Comparison of ENCODE assay signal across 15 cellular contexts in the genomic region with DNA sequence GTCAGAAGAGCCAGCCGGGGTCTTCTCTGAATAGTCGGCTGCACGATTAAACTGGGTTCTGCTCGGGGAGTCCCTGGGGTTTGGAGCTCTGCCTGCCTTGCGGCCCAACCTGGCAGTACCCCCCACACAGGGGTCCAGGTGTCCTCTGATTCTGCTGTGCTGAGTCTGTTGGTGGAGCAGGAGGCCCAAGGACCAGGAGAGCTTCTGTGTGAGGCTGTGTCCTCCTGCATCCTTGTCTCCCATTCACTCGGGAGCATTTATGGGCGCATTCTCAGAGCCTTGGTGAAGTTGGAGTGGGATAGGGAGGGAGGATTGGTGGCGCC. TPM values are rescaled to one million over a fixed set of nuclear protein-coding genes. Genes with fewer than 3 reads are reported as not detected.
DNase-seq lines count a peak whose midpoint lies in the region; ATAC-seq, FAIRE-seq and TF ChIP-seq lines count a peak whose summit lies in the region.
"Had no signal": no experiment of that assay in that cellular context is flagged by ENCODE, and none has a peak within 500 bp of the region (broad histone marks: within the 10 kb centered on the region; RNA-seq: fewer than 3 reads in every experiment).

No MANE protein-coding gene starts in this region.

- H3K27ac ChIP-seq in DND-41 (ENCODE audit: low read length) (peak overlapping the region; percentile 92), HL-60 (replicated peaks) (peak overlapping the region; percentile 99), mesendoderm (ENCODE audit: low read depth, low read length) (no peak overlapping the region)
- H3K27ac ChIP-seq: ovary, PC-9 had no signal

- ATAC-seq in DND-41 (ENCODE audit: insufficient read depth, low read depth) (peak; percentile 32), GM19463 (IDR thresholded peaks at IDR 0.05; ENCODE audit: unreplicated experiment) (peak; percentile 9), HG03025 (IDR thresholded peaks at IDR 0.05; ENCODE audit: low FRiP score, unreplicated experiment) (no peak)
- peak; percentile 3 for ATAC-seq in effector memory CD8-positive, alpha-beta T cell (replicated peaks)

- no peak overlapping the region for H4K8ac ChIP-seq in mesendoderm (ENCODE audit: low read depth, low read length)

- H3K4me2 ChIP-seq in DND-41 (ENCODE audit: insufficient read depth, low read length) (peak overlapping the region; percentile 66), mesendoderm (ENCODE audit: low read length) (no peak overlapping the region)
- H3K4me2 ChIP-seq: PC-9 had no signal

- H2BK120ac ChIP-seq in mesendoderm (ENCODE audit: low read depth, low read length), result no peak overlapping the region

- no CpG with 5 or more reads among the region's 8 CpGs for WGBS in mesendoderm (ENCODE audit: extremely low coverage, insufficient coverage, low lambda C conversion rate)

- H3K9me3 Mint-ChIP-seq in effector memory CD8-positive, alpha-beta T cell, result no peaks in the 10 kb centered on the region

- H3K4me3 ChIP-seq in DND-41 (ENCODE audit: low read depth in 1 of 2, low read length in 2 of 2) (peak overlapping the region in 1 of 2 experiments; percentile 49; a peak in 2 of 4 replicates), HL-60 (replicated peaks; ENCODE audit: insufficient read depth, low read length) (no peak overlapping the region), mesendoderm (ENCODE audit: low read length) (no peak overlapping the region)
- H3K4me3 ChIP-seq: ovary, PC-9 had no signal

- no peak overlapping the region for H3K4ac ChIP-seq in mesendoderm (ENCODE audit: low read depth, low read length)

- no peak overlapping the region for H3K23ac ChIP-seq in mesendoderm (ENCODE audit: low read length)

- H3K9me3 ChIP-seq in DND-41 (ENCODE audit: insufficient read depth, low read length, severe bottlenecking), result no peaks in the 10 kb centered on the region
- H3K9me3 ChIP-seq: ovary had no signal

- H3K79me2 ChIP-seq in DND-41 (ENCODE audit: insufficient read depth, low read length) (peaks cover 91% of the 10 kb centered on the region), mesendoderm (ENCODE audit: control insufficient read depth, insufficient read depth, low read length) (peaks cover 4% of the 10 kb centered on the region)

- no peak overlapping the region for H3K18ac ChIP-seq in mesendoderm (ENCODE audit: low read length)

- DNase-seq in DND-41, result no peak
- DNase-seq in HL-60 (ENCODE audit: low read depth in 1 of 2, low spot score in 1 of 2), result no peak
- DNase-seq in effector memory CD8-positive, alpha-beta T cell, result no peak
- DNase-seq in mesendoderm, result no peak
- no peak for DNase-seq in DMS114 treated with DMSO at 0.1 percent for 48 hours (lab: John Stamatoyannopoulos, UW; ENCODE audit: unreplicated experiment)
- DNase-seq in frontal cortex (ENCODE audit: low spot score in 2 of 2), result no peak
- DNase-seq: COR-L47; NCI-H2029 treated with DMSO at 0.1 percent for 48 hours; PC-9; stimulated activated CD4-positive, alpha-beta T cell treated with anti-CD3 and anti-CD28 coated beads, Interleukin-4, amount 100 ng/mL, for 1 hour; substantia nigra had no signal

- TF ChIP-seq CTCF in DND-41 (IDR thresholded peaks at IDR 0.05; ENCODE audit: borderline replicate concordance, extremely low read depth, low read length, poor library complexity, severe bottlenecking) (no peak), HL-60 (IDR thresholded peaks at IDR 0.05; ENCODE audit: insufficient read depth, low read length) (no peak)

- peaks cover 24% of the 10 kb centered on the region for H4K20me1 ChIP-seq in DND-41 (ENCODE audit: insufficient read depth, low read length)

- H3K36me3 Mint-ChIP-seq in effector memory CD8-positive, alpha-beta T cell (ENCODE audit: insufficient read depth), result peaks cover 6% of the 10 kb centered on the region

- peak overlapping the region; percentile 51 to 65 for H3K4me3 Mint-ChIP-seq in effector memory CD8-positive, alpha-beta T cell

- H3K36me3 ChIP-seq in DND-41 (ENCODE audit: insufficient read depth, low read length), result 0 out of 2 replicates have a peak, but pooled peaks cover 6% of the 10 kb centered on the region
- H3K36me3 ChIP-seq in mesendoderm (ENCODE audit: control insufficient read depth, insufficient read depth, low read length), result no peaks in the 10 kb centered on the region
- H3K36me3 ChIP-seq: ovary had no signal

- no peaks in the 10 kb centered on the region for H3K27me3 Mint-ChIP-seq in effector memory CD8-positive, alpha-beta T cell

- H2AK5ac ChIP-seq in mesendoderm (ENCODE audit: low read length), result no peak overlapping the region

- H4K5ac ChIP-seq in mesendoderm (ENCODE audit: low read length), result no peak overlapping the region

- peak overlapping the region; percentile 58 for H2AFZ ChIP-seq in DND-41 (ENCODE audit: low read depth, low read length)
- H2AFZ ChIP-seq: PC-9 had no signal

- H3K79me1 ChIP-seq in mesendoderm (ENCODE audit: low read length), result peaks cover 16% of the 10 kb centered on the region

- peaks cover 15 to 32% of the 10 kb centered on the region in 2 donors for H3K4me1 Mint-ChIP-seq in effector memory CD8-positive, alpha-beta T cell (ENCODE audit: low read depth in 2 of 2)

- peaks cover 57% of the 10 kb centered on the region for H3K4me1 ChIP-seq in DND-41 (ENCODE audit: insufficient read depth, low read length)
- H3K4me1 ChIP-seq in mesendoderm (ENCODE audit: control insufficient read depth, low read depth, low read length), result no peaks in the 10 kb centered on the region

- peak overlapping the region; percentile 13 to 85 for H3K27ac Mint-ChIP-seq in effector memory CD8-positive, alpha-beta T cell

- peak overlapping the region; percentile 61 for H3K9ac ChIP-seq in DND-41 (ENCODE audit: low read depth, low read length)
- no peak overlapping the region for H3K9ac ChIP-seq in mesendoderm (ENCODE audit: low read length)

- H2BK15ac ChIP-seq in mesendoderm (replicated peaks; ENCODE audit: low read depth), result no peak overlapping the region

- no peak overlapping the region for H3K56ac ChIP-seq in mesendoderm (ENCODE audit: low read length)

- no peak for FAIRE-seq in frontal cortex (lab: Jason Lieb, UNC)
- FAIRE-seq: H54 had no signal

- H2BK5ac ChIP-seq in mesendoderm (ENCODE audit: low read length), result no peak overlapping the region

- H3K27me3 ChIP-seq in DND-41 (ENCODE audit: insufficient read depth, low read length, poor library complexity), result no peaks in the 10 kb centered on the region
- no peaks in the 10 kb centered on the region for H3K27me3 ChIP-seq in HL-60 (ENCODE audit: insufficient read depth, poor library complexity, severe bottlenecking)
- H3K27me3 ChIP-seq in mesendoderm (ENCODE audit: insufficient read depth, low read length, poor library complexity), result no peaks in the 10 kb centered on the region
- H3K27me3 ChIP-seq: ovary had no signal

RNA-seq across cellular contexts. Expression of a gene that starts 14.2 kb away (rescaled TPM):
- 17.5 TPM for polyA plus RNA-seq in mesendoderm (2013, experiment 1 of 2)
- 18.1 TPM for polyA plus RNA-seq in mesendoderm (2013, experiment 2 of 2)
- total RNA-seq in frontal cortex, result 38.7 TPM
